Comparison of ENCODE assay signal across 22 cellular contexts in the genomic region with DNA sequence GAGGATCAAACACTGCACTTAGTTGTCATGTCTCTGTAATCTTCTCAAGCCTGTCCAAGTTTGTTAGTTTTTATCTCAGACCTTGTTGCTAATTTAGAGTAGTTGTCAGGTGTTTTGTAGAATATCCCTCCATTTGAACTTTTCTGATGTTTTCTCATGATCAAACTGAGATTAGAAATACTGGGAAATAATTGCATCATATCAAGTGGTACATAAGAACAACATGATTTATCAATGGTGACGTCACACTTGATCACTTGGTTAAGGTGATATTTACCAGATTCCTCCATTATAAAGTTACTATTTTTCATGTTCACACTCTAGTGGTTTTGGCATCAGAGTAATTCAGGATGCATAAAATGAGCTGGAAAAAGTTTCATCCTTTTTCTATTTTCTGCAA.
"Had no signal": no experiment of that assay in that cellular context is flagged by ENCODE, and none has a peak within 500 bp of the region (broad histone marks: within the 10 kb centered on the region; RNA-seq: fewer than 3 reads in every experiment).

No MANE protein-coding gene starts in this region.

- H3K36me3 ChIP-seq: colonic mucosa, esophagus muscularis mucosa, gastrocnemius medialis, heart right ventricle, left lung, lower lobe of right lung had no signal

- ATAC-seq: effector memory CD8-positive, alpha-beta T cell; gastrocnemius medialis; heart right ventricle; left cardiac atrium; left lung; left ventricle myocardium superior; lower lobe of right lung; naive thymus-derived CD4-positive, alpha-beta T cell had no signal

- H3K4me3 ChIP-seq: colonic mucosa, esophagus muscularis mucosa, gastrocnemius medialis, heart right ventricle, left lung, lower lobe of right lung had no signal

- FAIRE-seq: endothelial cell of umbilical vein, keratinocyte had no signal

- H3K9me3 ChIP-seq: colonic mucosa, gastrocnemius medialis had no signal

- DNase-seq: colonic mucosa; cortex of kidney; effector CD8-positive, alpha-beta T cell; effector memory CD8-positive, alpha-beta T cell; foreskin fibroblast; foreskin melanocyte; gastrocnemius medialis; glutamatergic neuron; head of caudate nucleus; heart right ventricle; hypothalamus; immature natural killer cell; left cardiac atrium; left lung; left ventricle myocardium superior; lower lobe of right lung; mesendoderm; midbrain; naive thymus-derived CD4-positive, alpha-beta T cell had no signal

- H3K4me1 ChIP-seq: colonic mucosa, esophagus muscularis mucosa, gastrocnemius medialis, heart right ventricle, left lung, lower lobe of right lung had no signal

- H3K27me3 ChIP-seq: colonic mucosa, esophagus muscularis mucosa, gastrocnemius medialis, heart right ventricle, left lung had no signal

- H3K27ac ChIP-seq: colonic mucosa, esophagus muscularis mucosa, gastrocnemius medialis, heart right ventricle, left lung, lower lobe of right lung had no signal
